34 cellular contexts compared by ENCODE assay signal in the genomic region with DNA sequence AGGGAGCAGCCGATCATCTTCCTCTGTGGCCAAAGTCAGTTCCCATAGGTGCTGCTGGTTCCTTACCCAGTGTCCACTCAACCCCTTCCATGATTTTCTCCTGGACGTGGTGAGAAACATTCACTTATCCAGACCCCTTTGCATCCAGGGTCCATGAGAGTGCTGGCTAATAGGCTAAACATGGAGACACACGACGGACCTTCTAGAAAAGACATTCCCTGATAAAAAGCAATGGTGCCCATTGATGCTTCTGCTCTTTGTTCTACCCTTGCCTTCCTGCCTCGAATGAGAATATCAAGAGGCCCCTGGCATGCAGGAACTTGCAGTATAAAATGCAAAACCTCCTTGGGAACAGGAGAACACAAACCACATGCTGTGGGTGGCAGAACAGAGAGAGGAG. TPM values are rescaled to one million over a fixed set of nuclear protein-coding genes. Genes with fewer than 3 reads are reported as not detected.
"Had no signal": no experiment of that assay in that cellular context is flagged by ENCODE, and none has a peak within 500 bp of the region (broad histone marks: within the 10 kb centered on the region; RNA-seq: fewer than 3 reads in every experiment).

No MANE protein-coding gene starts in this region.

- H3K36me3 Mint-ChIP-seq: activated naive CD4-positive, alpha-beta T cell treated with anti-CD3 and anti-CD28 coated beads, Interleukin-2, amount 50 U/mL, for 24 hours; activated naive CD8-positive, alpha-beta T cell treated with anti-CD3 and anti-CD28 coated beads for 36 hours had no signal

- H3K4me3 Mint-ChIP-seq: activated B cell treated with CpG ODN at 0.5 μM for 24 hours; activated CD8-positive, alpha-beta T cell treated with anti-CD3 and anti-CD28 coated beads for 36 hours; activated naive CD4-positive, alpha-beta T cell treated with anti-CD3 and anti-CD28 coated beads, Interleukin-2, amount 50 U/mL, for 24 hours; activated naive CD8-positive, alpha-beta T cell treated with anti-CD3 and anti-CD28 coated beads for 36 hours; activated naive CD8-positive, alpha-beta T cell treated with anti-CD3 and anti-CD28 coated beads, Interleukin-2, amount 50 U/mL, for 24 hours; activated T-cell treated with anti-CD3 and anti-CD28 coated beads, Interleukin-2, amount 50 U/mL, for 4 hours; activated T-helper 17 cell treated with anti-CD3 and anti-CD28 coated beads, Interleukin-2, amount 50 U/mL, for 72 hours; central memory CD8-positive, alpha-beta T cell; dendritic cell treated with granulocyte-macrophage colony-stimulating factor and Interleukin-4, amounts not matched to agents 40 ng/mL and 50 ng/mL, for 4 days; endodermal cell had no signal

- H3K9me3 Mint-ChIP-seq: activated CD8-positive, alpha-beta T cell treated with anti-CD3 and anti-CD28 coated beads for 36 hours; activated naive CD4-positive, alpha-beta T cell treated with anti-CD3 and anti-CD28 coated beads, Interleukin-2, amount 50 U/mL, for 24 hours; activated naive CD8-positive, alpha-beta T cell treated with anti-CD3 and anti-CD28 coated beads for 36 hours; activated naive CD8-positive, alpha-beta T cell treated with anti-CD3 and anti-CD28 coated beads, Interleukin-2, amount 50 U/mL, for 24 hours; activated T-cell treated with anti-CD3 and anti-CD28 coated beads, Interleukin-2, amount 50 U/mL, for 4 hours; activated T-helper 17 cell treated with anti-CD3 and anti-CD28 coated beads, Interleukin-2, amount 50 U/mL, for 72 hours; central memory CD8-positive, alpha-beta T cell; endodermal cell had no signal

- H3K36me3 ChIP-seq: adrenal gland, heart left ventricle had no signal

- H3K4me1 Mint-ChIP-seq: activated naive CD4-positive, alpha-beta T cell treated with anti-CD3 and anti-CD28 coated beads, Interleukin-2, amount 50 U/mL, for 24 hours; activated naive CD8-positive, alpha-beta T cell treated with anti-CD3 and anti-CD28 coated beads for 36 hours; activated naive CD8-positive, alpha-beta T cell treated with anti-CD3 and anti-CD28 coated beads, Interleukin-2, amount 50 U/mL, for 24 hours; activated T-helper 17 cell treated with anti-CD3 and anti-CD28 coated beads, Interleukin-2, amount 50 U/mL, for 72 hours; central memory CD8-positive, alpha-beta T cell; endodermal cell had no signal

- ATAC-seq: activated CD4-positive, CD25-positive, alpha-beta regulatory T cell treated with anti-CD3 and anti-CD28 coated beads, Interleukin-2, amount 50 U/mL, for 24 hours; activated CD8-positive, alpha-beta T cell treated with anti-CD3 and anti-CD28 coated beads for 36 hours; activated naive CD8-positive, alpha-beta T cell treated with anti-CD3 and anti-CD28 coated beads, Interleukin-2, amount 50 U/mL, for 24 hours; activated T-cell treated with anti-CD3 and anti-CD28 coated beads, Interleukin-2, amount 50 U/mL, for 4 hours; activated T-helper 17 cell treated with anti-CD3 and anti-CD28 coated beads, Interleukin-2, amount 50 U/mL, for 72 hours; body of pancreas; esophagus mucosa; heart left ventricle had no signal

- H3K4me3 ChIP-seq: adrenal gland, body of pancreas, coronary artery, dorsolateral prefrontal cortex, heart left ventricle had no signal

- H3K27ac Mint-ChIP-seq: activated B cell treated with CpG ODN at 0.5 μM for 24 hours; activated CD8-positive, alpha-beta T cell treated with anti-CD3 and anti-CD28 coated beads for 36 hours; activated naive CD4-positive, alpha-beta T cell treated with anti-CD3 and anti-CD28 coated beads, Interleukin-2, amount 50 U/mL, for 24 hours; activated naive CD8-positive, alpha-beta T cell treated with anti-CD3 and anti-CD28 coated beads for 36 hours; activated naive CD8-positive, alpha-beta T cell treated with anti-CD3 and anti-CD28 coated beads, Interleukin-2, amount 50 U/mL, for 24 hours; activated T-helper 17 cell treated with anti-CD3 and anti-CD28 coated beads, Interleukin-2, amount 50 U/mL, for 72 hours; dendritic cell treated with granulocyte-macrophage colony-stimulating factor and Interleukin-4, amounts not matched to agents 40 ng/mL and 50 ng/mL, for 4 days; endodermal cell had no signal

- H3K27me3 ChIP-seq: adrenal gland, body of pancreas, dorsolateral prefrontal cortex, heart left ventricle had no signal

- H3K9me3 ChIP-seq: adrenal gland, body of pancreas, heart left ventricle had no signal

- DNase-seq: activated B cell treated with CpG ODN at 0.5 μM for 24 hours; activated CD4-positive, alpha-beta T cell treated with anti-CD3 and anti-CD28 coated beads for 48 hours; activated CD4-positive, alpha-beta T cell treated with anti-CD3 and anti-CD28 coated beads, Interleukin-2, amount 50 U/mL, for 1 hour; activated CD4-positive, alpha-beta T cell treated with anti-CD3 and anti-CD28 coated beads, Interleukin-2, amount 50 U/mL, for 48 hours; activated CD8-positive, alpha-beta memory T cell treated with anti-CD3 and anti-CD28 coated beads for 24 hours; activated CD8-positive, alpha-beta T cell treated with anti-CD3 and anti-CD28 coated beads for 36 hours; activated effector memory CD4-positive, alpha-beta T cell treated with Interleukin-2 at 50 U/mL for 16 hours; activated gamma-delta T cell treated with Interleukin-2 at 50 U/mL for 16 hours; activated naive CD4-positive, alpha-beta T cell treated with Interleukin-2 at 50 U/mL for 16 hours; activated naive CD8-positive, alpha-beta T cell treated with anti-CD3 and anti-CD28 coated beads for 36 hours; activated naive CD8-positive, alpha-beta T cell treated with anti-CD3 and anti-CD28 coated beads, Interleukin-2, amount 50 U/mL, for 24 hours; activated T-cell treated with anti-CD3 and anti-CD28 coated beads, Interleukin-2, amount 50 U/mL, for 4 hours; adrenal gland; amygdala; body of pancreas; dorsolateral prefrontal cortex; effector memory CD4-positive, alpha-beta T cell; endodermal cell; foreskin fibroblast; heart left ventricle; T-helper 2 cell had no signal

- FAIRE-seq: frontal cortex, TTC549 had no signal

- H3K27ac ChIP-seq: adrenal gland, body of pancreas, coronary artery, dorsolateral prefrontal cortex, heart left ventricle, VCaP had no signal

- H3K4me1 ChIP-seq: adrenal gland, heart left ventricle had no signal

RNA-seq across cellular contexts. Expression of a gene that starts 2.3 kb away (rescaled TPM):
- total RNA-seq: activated B cell treated with CpG ODN at 0.5 μM for 24 hours; activated naive CD8-positive, alpha-beta T cell treated with anti-CD3 and anti-CD28 coated beads for 36 hours; activated T-cell treated with anti-CD3 and anti-CD28 coated beads, Interleukin-2, amount 50 U/mL, for 4 hours; body of pancreas; cerebellum; epithelial cell of proximal tubule; esophagus mucosa; T-helper 1 cell treated with Interleukin-12 subunit alpha and Interleukin-12 subunit beta and Interleukin-4 antibody, amounts not matched to agents 30 ng/mL and 1 ng/mL, for 36 hours had no signal
- polyA plus RNA-seq: heart left ventricle had no signal
